ENCODE assay signal across 8 cellular contexts in genomic region chr6:53794073-53794719, GRCh38. TPM values are rescaled to one million over a fixed set of nuclear protein-coding genes. Genes with fewer than 3 reads are reported as not detected.
DNase-seq lines count a peak whose midpoint lies in the region; ATAC-seq and TF ChIP-seq lines count a peak whose summit lies in the region.

No MANE protein-coding gene starts in this region.

- H3K27me3 ChIP-seq in foreskin keratinocyte = no peaks in the 10 kb centered on the region
- H3K27me3 ChIP-seq in neural progenitor cell = peaks cover 40% of the 10 kb centered on the region
- H3K27me3 ChIP-seq in thyroid gland = no peaks in the 10 kb centered on the region

- no peaks in the 10 kb centered on the region for H3K36me3 Mint-ChIP-seq in neural progenitor cell

- DNase-seq in DMS 273 (lab: John Stamatoyannopoulos, UW; ENCODE audit: unreplicated experiment) (peak; percentile 87), GM20000 (ENCODE audit: low spot score) (peak; percentile 66), OCI-M2 (lab: John Stamatoyannopoulos, UW; ENCODE audit: unreplicated experiment) (peak; percentile 78), activated gamma-delta T cell (lab: John Stamatoyannopoulos, UW) (peak; percentile 36), foreskin keratinocyte (peak; percentile 83 to 90), neural progenitor cell (ENCODE audit: low spot score) (peak; percentile 77), thyroid gland (peak; percentile 80 to 85)

- H2AFZ ChIP-seq in neural progenitor cell (replicated peaks) = peak overlapping the region; percentile 89

- H3K4me2 ChIP-seq in neural progenitor cell = peak overlapping the region; percentile 92

- H3K4me1 ChIP-seq in foreskin keratinocyte (peaks cover 19% of the 10 kb centered on the region), neural progenitor cell (peaks cover 11% of the 10 kb centered on the region), thyroid gland (peaks cover 10 to 20% of the 10 kb centered on the region in 2 donors)

- peak overlapping the region; percentile 70 for H3K4me3 ChIP-seq in neural progenitor cell
- H3K4me3 ChIP-seq in thyroid gland (replicated peaks in 1 of 3) = peak overlapping the region; percentile 50 to 83 (median 76)

- H4K20me1 ChIP-seq in neural progenitor cell (ENCODE audit: low read depth) = peaks cover 9% of the 10 kb centered on the region

- H3K9me3 Mint-ChIP-seq in neural progenitor cell = no peaks in the 10 kb centered on the region

- peak overlapping the region; percentile 96 for H3K27ac Mint-ChIP-seq in neural progenitor cell

- peaks cover 28% of the 10 kb centered on the region for H3K4me1 Mint-ChIP-seq in neural progenitor cell

- no peak overlapping the region for H3K9ac ChIP-seq in neural progenitor cell

- intact Hi-C loops in thyroid gland (cut with DNase I) = loop anchor here (10.0 kb wide), 1 partner anchor 151 kb away; no protein-coding TSS in a partner anchor

- H3K36me3 ChIP-seq in neural progenitor cell (no peaks in the 10 kb centered on the region), thyroid gland (no peaks in the 10 kb centered on the region)

- peaks cover 8% of the 10 kb centered on the region for H3K27me3 Mint-ChIP-seq in neural progenitor cell (ENCODE audit: insufficient read depth, low read depth)

- no peak for TF ChIP-seq POLR2A in thyroid gland (IDR thresholded peaks at IDR 0.05)

- peaks cover 19% of the 10 kb centered on the region for H3F3A ChIP-seq in neural progenitor cell (ENCODE audit: low read depth)

- H3K79me2 ChIP-seq in neural progenitor cell (ENCODE audit: low read depth) = peaks cover 13% of the 10 kb centered on the region

- TF ChIP-seq CTCF in GM20000 (IDR thresholded peaks at IDR 0.05; ENCODE audit: extremely low read depth, missing control alignments) (peak; percentile 11), foreskin keratinocyte (conservative IDR thresholded peaks at IDR 0.05) (peak; percentile 67), neural progenitor cell (IDR thresholded peaks at IDR 0.05) (peak; percentile 39), thyroid gland (IDR thresholded peaks at IDR 0.05) (peak in 5 of 6 experiments; percentile 38 to 63 (median 61))

- ATAC-seq in HG03571 (IDR thresholded peaks at IDR 0.05; ENCODE audit: unreplicated experiment) = peak; percentile 62
- ATAC-seq in foreskin keratinocyte = peak; percentile 71

- peak overlapping the region; percentile 96 for H3K4me3 Mint-ChIP-seq in neural progenitor cell

- H3K9me3 ChIP-seq in neural progenitor cell (ENCODE audit: low read depth) (no peaks in the 10 kb centered on the region), thyroid gland (no peaks in the 10 kb centered on the region)

- peak overlapping the region; percentile 22 for H3K27ac ChIP-seq in foreskin keratinocyte
- no peak overlapping the region for H3K27ac ChIP-seq in neural progenitor cell
- peak overlapping the region; percentile 56 to 93 (median 87) for H3K27ac ChIP-seq in thyroid gland

- 0 to 1% methylated on average over 16 to 26 of the region's 30 CpGs for WGBS in thyroid gland, 2 donors

RNA-seq across cellular contexts. Expression of gene LRRC1, which starts 0.6 kb away (rescaled TPM):
- total RNA-seq in foreskin keratinocyte = 22.5 and 23.6 TPM in 2 replicates
- 9.2 and 10.7 TPM in 2 replicates for polyA plus RNA-seq in foreskin keratinocyte
- total RNA-seq in neural progenitor cell (ENCODE audit: low replicate concordance) = 12.2 and 14.0 TPM in 2 replicates
- 10 to 100 TPM; 41.7 to 52.4 (median 48.4) TPM for total RNA-seq in thyroid gland

Comparison
In these comparisons a context has a peak if more than half of its experiments do, and no peak if none do; other contexts are left out.
1. DNase-seq: peak in every context shown above with its lines; median percentile 87 in DMS 273; 86 in foreskin keratinocyte; 82 in thyroid gland; 78 in OCI-M2; 77 in neural progenitor cell; 66 in GM20000; 36 in activated gamma-delta T cell.
2. CTCF ChIP-seq: peak in every context shown above with its lines; median percentile 67 in foreskin keratinocyte; 61 in thyroid gland; 39 in neural progenitor cell; 11 in GM20000.